Comparison of ENCODE assay signal across 15 cellular contexts in genomic region chrX:39418936-39419659, GRCh38.
DNase-seq lines count a peak whose midpoint lies in the region; ATAC-seq and TF ChIP-seq lines count a peak whose summit lies in the region.
"Had no signal": no experiment of that assay in that cellular context is flagged by ENCODE, and none has a peak within 500 bp of the region (broad histone marks: within the 10 kb centered on the region; RNA-seq: fewer than 3 reads in every experiment).

No MANE protein-coding gene starts in this region.

- H3K9ac ChIP-seq in SK-N-MC (ENCODE audit: insufficient read length), result no peak overlapping the region

- POLR2A ChIA-PET in Caco-2 (lab: Charles Lee), result no interaction called here

- CTCF ChIA-PET in Caco-2 (lab: Charles Lee), result no interaction called here

- H3K4me3 ChIP-seq in Caco-2 (ENCODE audit: low read depth, low read length) (no peak overlapping the region), SK-N-MC (peak overlapping the region; percentile 56)
- H3K4me3 ChIP-seq: left lung, SJCRH30, suprapubic skin had no signal

- no peak for TF ChIP-seq CTCF in Caco-2 (IDR thresholded peaks at IDR 0.05; ENCODE audit: insufficient read depth in 1 of 2, low read depth in 1 of 2, low read length in 1 of 2, severe bottlenecking in 1 of 2, unreplicated experiment in 1 of 2)
- TF ChIP-seq CTCF in progenitor cell of endocrine pancreas (IDR thresholded peaks at IDR 0.05; ENCODE audit: unreplicated experiment), result no peak
- no peak for TF ChIP-seq CTCF in foreskin keratinocyte (conservative IDR thresholded peaks at IDR 0.05)

- H3K27me3 ChIP-seq in Caco-2 (replicated peaks; ENCODE audit: control insufficient read depth, insufficient read depth, low read length), result no peaks in the 10 kb centered on the region
- no peaks in the 10 kb centered on the region for H3K27me3 ChIP-seq in foreskin keratinocyte
- H3K27me3 ChIP-seq: left lung, neutrophil, SJCRH30, suprapubic skin had no signal

- H3K9me3 Mint-ChIP-seq in Caco-2 (ENCODE audit: unreplicated experiment) (no peaks in the 10 kb centered on the region), progenitor cell of endocrine pancreas (ENCODE audit: low read depth) (peaks cover 33% of the 10 kb centered on the region)

- no peak for DNase-seq in Caco-2
- no peak for DNase-seq in SK-N-MC (ENCODE audit: low read depth, low spot score)
- DNase-seq in left ventricle myocardium superior, result peak; percentile 62
- no peak for DNase-seq in progenitor cell of endocrine pancreas (ENCODE audit: low spot score, unreplicated experiment)
- no peak for DNase-seq in NK-92 treated with Interleukin-12 subunit alpha and Interleukin-12 subunit beta, amount 100 ng/mL, for 24 hours (lab: John Stamatoyannopoulos, UW)
- DNase-seq in foreskin keratinocyte, result no peak
- DNase-seq in HT-29 (ENCODE audit: low spot score), result no peak
- DNase-seq: DND-41, left lung, NCI-H1930, SJCRH30 had no signal

- no peaks in the 10 kb centered on the region for H3K9me3 ChIP-seq in Caco-2
- H3K9me3 ChIP-seq in SK-N-MC (ENCODE audit: low read depth, low read length), result no peaks in the 10 kb centered on the region
- H3K9me3 ChIP-seq: left lung, neutrophil, SJCRH30, suprapubic skin had no signal

- intact Hi-C loops in Caco-2 (cut with micrococcal nuclease; ENCODE audit: unreplicated experiment) (no loop called here), left ventricle myocardium superior (cut with micrococcal nuclease) (no loop called here)

- no peaks in the 10 kb centered on the region for H3K4me1 ChIP-seq in Caco-2
- H3K4me1 ChIP-seq in foreskin keratinocyte, result no peaks in the 10 kb centered on the region
- H3K4me1 ChIP-seq: left lung, SJCRH30, suprapubic skin had no signal

- no peaks in the 10 kb centered on the region for H3K36me3 Mint-ChIP-seq in Caco-2 (ENCODE audit: insufficient read depth, unreplicated experiment)
- H3K36me3 Mint-ChIP-seq in progenitor cell of endocrine pancreas (ENCODE audit: insufficient read depth), result no peaks in the 10 kb centered on the region

- H3K27ac Mint-ChIP-seq in Caco-2 (ENCODE audit: unreplicated experiment), result peak overlapping the region; percentile 32
- H3K27ac Mint-ChIP-seq in progenitor cell of endocrine pancreas, result peak overlapping the region; percentile 40

- no TSS peak for BruUV-seq in Caco-2 (replicated peaks; lab: Mats Ljungman, UMichigan)

- H3K4me1 Mint-ChIP-seq in Caco-2 (ENCODE audit: low read depth, unreplicated experiment) (peaks cover 3% of the 10 kb centered on the region), progenitor cell of endocrine pancreas (ENCODE audit: low read depth) (peaks cover 23% of the 10 kb centered on the region)

- H3K36me3 ChIP-seq in Caco-2 (ENCODE audit: control insufficient read depth, insufficient read depth, low read length) (no peaks in the 10 kb centered on the region), SK-N-MC (ENCODE audit: insufficient read depth, low read length) (no peaks in the 10 kb centered on the region)
- H3K36me3 ChIP-seq: left lung, neutrophil, SJCRH30, suprapubic skin had no signal

- H3K27me3 Mint-ChIP-seq in Caco-2 (ENCODE audit: insufficient read depth, unreplicated experiment), result no peaks in the 10 kb centered on the region
- H3K27me3 Mint-ChIP-seq in progenitor cell of endocrine pancreas, result no peaks in the 10 kb centered on the region

- ATAC-seq in left ventricle myocardium superior, result peak; percentile 85
- ATAC-seq in HG03139 (IDR thresholded peaks at IDR 0.05; ENCODE audit: unreplicated experiment), result no peak
- no peak for ATAC-seq in foreskin keratinocyte
- ATAC-seq: left lung had no signal

- no peak overlapping the region for H3K4me3 Mint-ChIP-seq in Caco-2 (ENCODE audit: unreplicated experiment)
- H3K4me3 Mint-ChIP-seq in progenitor cell of endocrine pancreas (ENCODE audit: low read depth), result no peak overlapping the region

- H3K27ac ChIP-seq in SK-N-MC (no peak overlapping the region), foreskin keratinocyte (no peak overlapping the region)
- H3K27ac ChIP-seq: epithelial cell of prostate, neutrophil, SJCRH30, suprapubic skin had no signal
